In genomic region chr1:147517680-147518079, GRCh38 we compare ENCODE assay signal across 7 cellular contexts. TPM values are rescaled to one million over a fixed set of nuclear protein-coding genes. Genes with fewer than 3 reads are reported as not detected.
DNase-seq lines count a peak whose midpoint lies in the region; ATAC-seq and TF ChIP-seq lines count a peak whose summit lies in the region.
"Not testable (repeated sequence)": the region's sequence is repeated elsewhere in the genome, so short reads cannot be mapped to it uniquely, and the experiment has no call there.

No MANE protein-coding gene starts in this region.

- H3K27ac Mint-ChIP-seq in GM23338; activated CD4-positive, alpha-beta T cell treated with anti-CD3 and anti-CD28 coated beads, Interleukin-2, amount 10 ng/mL, durations not matched to agents 24 days and 14 days; activated naive CD4-positive, alpha-beta T cell treated with anti-CD3 and anti-CD28 coated beads for 36 hours: not testable (repeated sequence)
- peak overlapping the region; percentile 2 for H3K27ac Mint-ChIP-seq in stimulated activated naive CD8-positive, alpha-beta T cell treated with anti-CD3 and anti-CD28 coated beads, Interleukin-15, Interleukin-2, amounts not matched to agents 100 ng/mL and 50 ng/mL, for 24 hours

- H3K9me3 Mint-ChIP-seq in GM23338; activated CD4-positive, alpha-beta T cell treated with anti-CD3 and anti-CD28 coated beads, Interleukin-2, amount 10 ng/mL, durations not matched to agents 24 days and 14 days; activated naive CD4-positive, alpha-beta T cell treated with anti-CD3 and anti-CD28 coated beads for 36 hours; stimulated activated naive CD8-positive, alpha-beta T cell treated with anti-CD3 and anti-CD28 coated beads, Interleukin-15, Interleukin-2, amounts not matched to agents 100 ng/mL and 50 ng/mL, for 24 hours: not testable (repeated sequence)

- not testable (repeated sequence) for H3K4me2 ChIP-seq in GM23338

- H3K36me3 Mint-ChIP-seq in GM23338 (ENCODE audit: low read depth); activated CD4-positive, alpha-beta T cell treated with anti-CD3 and anti-CD28 coated beads, Interleukin-2, amount 10 ng/mL, durations not matched to agents 24 days and 14 days (ENCODE audit: low read depth); activated naive CD4-positive, alpha-beta T cell treated with anti-CD3 and anti-CD28 coated beads for 36 hours (ENCODE audit: low read depth); stimulated activated naive CD8-positive, alpha-beta T cell treated with anti-CD3 and anti-CD28 coated beads, Interleukin-15, Interleukin-2, amounts not matched to agents 100 ng/mL and 50 ng/mL, for 24 hours (ENCODE audit: low read depth): not testable (repeated sequence)

- CTCF ChIA-PET in activated naive CD4-positive, alpha-beta T cell treated with anti-CD3 and anti-CD28 coated beads for 36 hours (lab: Charles Lee) = interaction anchor here (0.7 to 5.9 kb wide), 15 partner anchors 12 to 375 kb away, joined by 3 to 75 read pairs (median 3); no protein-coding TSS in a partner anchor

- not testable (repeated sequence) for H3K27ac ChIP-seq in GM23338 (ENCODE audit: low read depth)

- not testable (repeated sequence) for H3K27me3 ChIP-seq in GM23338 (ENCODE audit: insufficient read depth)

- TF ChIP-seq POLR2A in erythroblast (IDR thresholded peaks at IDR 0.05; ENCODE audit: low read length) = not testable (repeated sequence)

- H3K4me1 ChIP-seq in GM23338 (ENCODE audit: insufficient read depth) = not testable (repeated sequence)

- not testable (repeated sequence) for TF ChIP-seq CTCF in GM23338 (conservative IDR thresholded peaks at IDR 0.05; ENCODE audit: low read depth in 2 of 2)

- not testable (repeated sequence) for H3K27me3 Mint-ChIP-seq in GM23338 (ENCODE audit: insufficient read depth, low read depth, poor library complexity); activated CD4-positive, alpha-beta T cell treated with anti-CD3 and anti-CD28 coated beads, Interleukin-2, amount 10 ng/mL, durations not matched to agents 24 days and 14 days; activated naive CD4-positive, alpha-beta T cell treated with anti-CD3 and anti-CD28 coated beads for 36 hours (ENCODE audit: low read depth); stimulated activated naive CD8-positive, alpha-beta T cell treated with anti-CD3 and anti-CD28 coated beads, Interleukin-15, Interleukin-2, amounts not matched to agents 100 ng/mL and 50 ng/mL, for 24 hours

- intact Hi-C loops in activated CD4-positive, alpha-beta T cell treated with anti-CD3 and anti-CD28 coated beads, Interleukin-2, amount 10 ng/mL, durations not matched to agents 24 days and 14 days (cut with micrococcal nuclease) = loop anchor here (5.0 kb wide), 1 partner anchor 125 kb away; no protein-coding TSS in a partner anchor
- intact Hi-C loops in activated naive CD4-positive, alpha-beta T cell treated with anti-CD3 and anti-CD28 coated beads for 36 hours (cut with micrococcal nuclease) = loop anchor here (5.0 kb wide), 1 partner anchor 375 kb away; no protein-coding TSS in a partner anchor

- not testable (repeated sequence) for H4K20me1 ChIP-seq in GM23338 (replicated peaks; ENCODE audit: insufficient read depth)

- ATAC-seq in GM23338 = not testable (repeated sequence)

- not testable (repeated sequence) for H2AFZ ChIP-seq in GM23338

- H3K4me3 ChIP-seq in GM23338 = not testable (repeated sequence)

- H3K4me1 Mint-ChIP-seq in GM23338 = peaks cover 12% of the 10 kb centered on the region
- not testable (repeated sequence) for H3K4me1 Mint-ChIP-seq in activated CD4-positive, alpha-beta T cell treated with anti-CD3 and anti-CD28 coated beads, Interleukin-2, amount 10 ng/mL, durations not matched to agents 24 days and 14 days; stimulated activated naive CD8-positive, alpha-beta T cell treated with anti-CD3 and anti-CD28 coated beads, Interleukin-15, Interleukin-2, amounts not matched to agents 100 ng/mL and 50 ng/mL, for 24 hours (ENCODE audit: low read depth)
- H3K4me1 Mint-ChIP-seq in activated naive CD4-positive, alpha-beta T cell treated with anti-CD3 and anti-CD28 coated beads for 36 hours (ENCODE audit: low read depth) = peaks cover 12% of the 10 kb centered on the region

- not testable (repeated sequence) for H3K9me2 ChIP-seq in GM23338 (ENCODE audit: insufficient read depth)

- H3K79me2 ChIP-seq in GM23338 (replicated peaks; ENCODE audit: insufficient read depth) = not testable (repeated sequence)

- peak; percentile 31 for DNase-seq in GM23338 (ENCODE audit: low spot score)
- DNase-seq in NCI-H2171 treated with DMSO at 0.1 percent for 48 hours (lab: John Stamatoyannopoulos, UW) = peak; percentile 5
- peak; percentile 6 for DNase-seq in T1000 (lab: John Stamatoyannopoulos, UW)
- peak; percentile 60 for DNase-seq in activated CD4-positive, alpha-beta T cell treated with anti-CD3 and anti-CD28 coated beads, Interleukin-2, amount 10 ng/mL, durations not matched to agents 24 days and 14 days
- DNase-seq in activated naive CD4-positive, alpha-beta T cell treated with anti-CD3 and anti-CD28 coated beads for 36 hours = peak; percentile 77
- DNase-seq in erythroblast (lab: John Stamatoyannopoulos, UW) = peak; percentile 15 to 28

- not testable (repeated sequence) for H3K36me3 ChIP-seq in GM23338 (ENCODE audit: insufficient read depth)

- H3K4me3 Mint-ChIP-seq in GM23338; activated CD4-positive, alpha-beta T cell treated with anti-CD3 and anti-CD28 coated beads, Interleukin-2, amount 10 ng/mL, durations not matched to agents 24 days and 14 days; activated naive CD4-positive, alpha-beta T cell treated with anti-CD3 and anti-CD28 coated beads for 36 hours; stimulated activated naive CD8-positive, alpha-beta T cell treated with anti-CD3 and anti-CD28 coated beads, Interleukin-15, Interleukin-2, amounts not matched to agents 100 ng/mL and 50 ng/mL, for 24 hours: not testable (repeated sequence)

- H3F3A ChIP-seq in GM23338 (replicated peaks; ENCODE audit: low read depth) = not testable (repeated sequence)

RNA-seq across cellular contexts. Expression of gene BCL9, which starts 23.6 kb away (rescaled TPM):
- total RNA-seq in GM23338 (2014; rRNA removed; shearing (Covaris generic)) = 33.8 and 46.1 TPM in 2 replicates
- 11.7 and 13.2 TPM in 2 replicates for polyA plus RNA-seq in GM23338 (2016; fragmentation: Nextera tagmentation; extraction: Ambion mirVana)
- 30.8 and 33.3 TPM in 2 replicates for total RNA-seq in activated CD4-positive, alpha-beta T cell treated with anti-CD3 and anti-CD28 coated beads, Interleukin-2, amount 10 ng/mL, durations not matched to agents 24 days and 14 days
- total RNA-seq in activated naive CD4-positive, alpha-beta T cell treated with anti-CD3 and anti-CD28 coated beads for 36 hours = 10 to 100 TPM; 15.8 to 17.2 TPM

Comparison
In these comparisons a context has a peak if more than half of its experiments do, and no peak if none do; other contexts are left out.
1. DNase-seq: peak in every context shown above with its lines; median percentile 77 in activated naive CD4-positive, alpha-beta T cell treated with anti-CD3 and anti-CD28 coated beads for 36 hours; 60 in activated CD4-positive, alpha-beta T cell treated with anti-CD3 and anti-CD28 coated beads, Interleukin-2, amount 10 ng/mL, durations not matched to agents 24 days and 14 days; 31 in GM23338; 22 in erythroblast; 6 in T1000; 5 in NCI-H2171 treated with DMSO at 0.1 percent for 48 hours.